Comparison of ENCODE assay signal across 8 cellular contexts in genomic region chr12:128969480-128970055, GRCh38.
DNase-seq lines count a peak whose midpoint lies in the region; ATAC-seq, FAIRE-seq and TF ChIP-seq lines count a peak whose summit lies in the region.

No MANE protein-coding gene starts in this region.

- H3K4me1 Mint-ChIP-seq in central memory CD8-positive, alpha-beta T cell = peaks cover 29% of the 10 kb centered on the region
- H3K4me1 Mint-ChIP-seq in nephron progenitor cell = peaks cover 66% of the 10 kb centered on the region

- no peak overlapping the region for H3K27ac Mint-ChIP-seq in central memory CD8-positive, alpha-beta T cell (ENCODE audit: low read depth)
- no peak overlapping the region for H3K27ac Mint-ChIP-seq in nephron progenitor cell

- no peak overlapping the region for H3K4me3 Mint-ChIP-seq in central memory CD8-positive, alpha-beta T cell
- H3K4me3 Mint-ChIP-seq in nephron progenitor cell = peak overlapping the region; percentile 65

- peak; percentile 94 for DNase-seq in DMS153 treated with DMSO at 0.1 percent for 48 hours (lab: John Stamatoyannopoulos, UW; ENCODE audit: unreplicated experiment)
- peak; percentile 35 for DNase-seq in GM19238 (ENCODE audit: insufficient read length, low spot score)
- peak; percentile 85 for DNase-seq in NCI-H526 treated with DMSO at 0.1 percent for 48 hours (lab: John Stamatoyannopoulos, UW)
- no peak for DNase-seq in central memory CD8-positive, alpha-beta T cell (ENCODE audit: low spot score in 2 of 2)
- peak; percentile 72 for DNase-seq in nephron progenitor cell
- no peak for DNase-seq in RCC 7860 (ENCODE audit: low spot score)
- DNase-seq in AML-193 (lab: John Stamatoyannopoulos, UW) = no peak

- peaks cover 3% of the 10 kb centered on the region for H3K36me3 Mint-ChIP-seq in central memory CD8-positive, alpha-beta T cell (ENCODE audit: insufficient read depth)
- H3K36me3 Mint-ChIP-seq in nephron progenitor cell (ENCODE audit: low read depth) = peaks cover 5% of the 10 kb centered on the region

- H3K27me3 Mint-ChIP-seq in central memory CD8-positive, alpha-beta T cell = peaks cover 45% of the 10 kb centered on the region
- H3K27me3 Mint-ChIP-seq in nephron progenitor cell (ENCODE audit: low read depth, poor library complexity) = peaks cover 60% of the 10 kb centered on the region

- no peak for FAIRE-seq in RCC 7860 (lab: Jason Lieb, UNC)

- no peaks in the 10 kb centered on the region for H3K9me3 Mint-ChIP-seq in central memory CD8-positive, alpha-beta T cell
- H3K9me3 Mint-ChIP-seq in nephron progenitor cell = peaks cover 5% of the 10 kb centered on the region

- peak; percentile 70 for TF ChIP-seq CTCF in nephron progenitor cell (IDR thresholded peaks at IDR 0.05)

- peak; percentile 96 for ATAC-seq in HG03280 (IDR thresholded peaks at IDR 0.05; ENCODE audit: unreplicated experiment)
- ATAC-seq in central memory CD8-positive, alpha-beta T cell (replicated peaks; ENCODE audit: extremely low read depth, poor library complexity, severe bottlenecking) = peak; percentile 59

Comparison
In these comparisons a context has a peak if more than half of its experiments do, and no peak if none do; other contexts are left out.
1. DNase-seq: peak in DMS153 treated with DMSO at 0.1 percent for 48 hours (single experiment), GM19238 (single experiment), NCI-H526 treated with DMSO at 0.1 percent for 48 hours (single experiment) and nephron progenitor cell (single experiment); none in central memory CD8-positive, alpha-beta T cell (0 of 2), RCC 7860 (single experiment) and AML-193 (0 of 2).